ENCODE assay signal across 1 cellular context in the genomic region with DNA sequence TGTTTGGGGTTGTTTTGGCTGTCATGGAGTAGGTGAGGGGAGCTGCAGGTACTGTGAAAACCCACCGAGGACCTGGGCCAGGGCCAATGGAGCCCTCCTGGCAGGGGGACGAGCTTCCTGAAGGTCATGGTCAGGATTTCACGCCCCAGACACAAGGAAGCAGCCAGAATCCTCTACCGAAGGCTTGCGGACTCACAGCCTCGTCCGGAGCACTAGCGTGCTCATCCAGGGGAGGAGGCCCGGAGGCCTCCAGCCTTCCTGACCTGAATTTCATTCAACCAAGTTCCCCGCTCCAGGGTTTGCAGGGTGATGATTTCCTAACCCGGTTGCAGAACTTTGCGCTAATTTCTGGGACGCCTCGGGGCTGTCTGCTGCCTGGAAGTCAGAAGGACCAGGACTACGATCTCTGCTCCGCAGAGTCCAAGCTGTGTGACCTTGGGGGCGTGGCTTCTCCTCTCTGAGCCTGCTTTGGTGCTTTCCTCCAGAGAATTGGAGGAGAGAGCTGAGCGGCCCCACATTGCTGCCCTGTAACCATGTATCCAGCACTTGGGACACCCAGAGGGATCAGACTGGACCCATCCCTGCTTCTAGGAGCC.
TF ChIP-seq lines count a peak whose summit lies in the region.

No MANE protein-coding gene starts in this region.

TF ChIP-seq in HepG2, 621 proteins besides CTCF, POLR2A, EP300 and RAD21 (continued from another document):
- TF ChIP-seq ESRRA (CRISPR knock-in tag; IDR thresholded peaks at IDR 0.05; ENCODE audit: low read depth), result 0 out of 2 replicates have a peak, but pooled peaks have one; percentile 18
- no peak for TF ChIP-seq E2F1 (CRISPR knock-in tag; IDR thresholded peaks at IDR 0.05)
- TF ChIP-seq TEF (CRISPR knock-in tag; IDR thresholded peaks at IDR 0.05), result no peak
- TF ChIP-seq ZNF263 (CRISPR knock-in tag; IDR thresholded peaks at IDR 0.05), result peak; percentile 73
- no peak for TF ChIP-seq THRA (CRISPR knock-in tag; IDR thresholded peaks at IDR 0.05; ENCODE audit: borderline replicate concordance)
- TF ChIP-seq ZNF33B (CRISPR knock-in tag; IDR thresholded peaks at IDR 0.05), result no peak
- TF ChIP-seq CHD4 (IDR thresholded peaks at IDR 0.05; ENCODE audit: borderline replicate concordance, low read length), result no peak
- no peak for TF ChIP-seq NCOA1 (CRISPR knock-in tag; IDR thresholded peaks at IDR 0.05)
- TF ChIP-seq NCOA5 (CRISPR knock-in tag; IDR thresholded peaks at IDR 0.05), result no peak
- TF ChIP-seq ZNF460 (CRISPR knock-in tag; IDR thresholded peaks at IDR 0.05; ENCODE audit: borderline replicate concordance), result no peak
- no peak for TF ChIP-seq MED8 (CRISPR knock-in tag; IDR thresholded peaks at IDR 0.05; ENCODE audit: insufficient replicate concordance)
- TF ChIP-seq NR2C2 (CRISPR knock-in tag; IDR thresholded peaks at IDR 0.05; ENCODE audit: borderline replicate concordance), result no peak
- peak; percentile 50; the same call in 1 of the 2 replicates for TF ChIP-seq HNF4A (CRISPR knock-in tag; IDR thresholded peaks at IDR 0.05)
- peak; percentile 92 for TF ChIP-seq ZNF768 (CRISPR knock-in tag; IDR thresholded peaks at IDR 0.05)
